In the genomic region with DNA sequence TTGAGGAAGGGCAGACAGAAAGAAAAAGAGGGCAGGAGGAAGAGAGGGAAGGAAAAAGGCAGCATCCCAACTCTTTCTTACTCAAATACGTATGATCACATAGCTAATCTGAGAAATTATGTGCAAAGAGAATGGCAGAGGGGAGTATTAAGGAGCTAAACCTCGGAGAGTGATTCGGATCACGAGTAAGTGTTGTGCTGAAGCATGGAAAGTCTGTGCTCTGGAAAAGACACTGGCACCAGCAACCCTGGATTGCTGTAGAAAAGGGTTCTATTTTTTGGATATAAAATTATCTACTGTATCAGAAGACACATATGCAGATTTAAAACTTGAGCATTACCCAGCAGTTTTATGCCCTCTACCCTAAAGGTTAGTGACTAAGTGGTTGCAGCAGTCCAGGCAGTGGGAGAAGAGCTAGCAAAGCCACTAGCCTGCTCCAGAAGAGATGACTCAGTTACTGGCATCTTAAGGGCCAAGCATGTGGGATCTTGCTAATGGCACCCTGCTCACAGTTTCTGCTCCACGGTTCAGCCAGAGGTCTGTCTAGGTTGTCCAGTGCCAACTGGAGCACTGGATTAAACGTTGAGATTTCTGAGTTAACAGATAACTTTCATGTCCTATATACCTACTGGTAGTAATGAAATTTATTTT, we compare ENCODE assay signal across 10 cellular contexts.
DNase-seq lines count a peak whose midpoint lies in the region; ATAC-seq lines count a peak whose summit lies in the region.
"Had no signal": no experiment of that assay in that cellular context is flagged by ENCODE, and none has a peak within 500 bp of the region (broad histone marks: within the 10 kb centered on the region; RNA-seq: fewer than 3 reads in every experiment).

No MANE protein-coding gene starts in this region.

- H3K4me1 ChIP-seq in ACC112 (ENCODE audit: control insufficient read depth, insufficient read depth, low read length, unreplicated experiment) (peaks cover 26% of the 10 kb centered on the region), HAP-1 (peaks cover 6% of the 10 kb centered on the region)

- H3K27ac ChIP-seq in ACC112 (ENCODE audit: low read depth, low read length), result peak overlapping the region; percentile 32
- H3K27ac ChIP-seq in substantia nigra (ENCODE audit: low read depth, low read length, poor library complexity, severe bottlenecking), result no peak overlapping the region

- peaks cover 24% of the 10 kb centered on the region for H3K36me3 ChIP-seq in ACC112 (ENCODE audit: insufficient read depth, low read length)
- no peaks in the 10 kb centered on the region; the same call in 1 of the 2 replicates for H3K36me3 ChIP-seq in HAP-1 (replicated peaks)

- no peaks in the 10 kb centered on the region for H3K9me3 ChIP-seq in HAP-1

- H3K79me2 ChIP-seq in ACC112 (ENCODE audit: control insufficient read depth, insufficient read depth, low read length, unreplicated experiment), result no peaks in the 10 kb centered on the region

- H3K27me3 ChIP-seq in ACC112 (ENCODE audit: insufficient read depth, low read length) (no peaks in the 10 kb centered on the region), HAP-1 (ENCODE audit: low read depth) (no peaks in the 10 kb centered on the region)

- H3K4me3 ChIP-seq in ACC112 (ENCODE audit: low read depth, low read length) (no peak overlapping the region), HAP-1 (no peak overlapping the region)

- no peak for ATAC-seq in HG03354 (IDR thresholded peaks at IDR 0.05; ENCODE audit: poor library complexity, severe bottlenecking, unreplicated experiment)
- ATAC-seq: natural killer cell treated with Interleukin-12 subunit alpha and Interleukin-12 subunit beta and Interleukin-15 and Interleukin-18, amount 100 ng/mL, for 72 hours had no signal

- H2AFZ ChIP-seq in ACC112 (ENCODE audit: low read length, unreplicated experiment), result peak overlapping the region; percentile 31

- in situ Hi-C loops in HAP-1 (cut with MboI; ENCODE audit: low sequenced_read_pairs), result no loop called here

- peak; percentile 62 for DNase-seq in HS-27A (ENCODE audit: low read depth)
- DNase-seq in brain pericyte (ENCODE audit: low read depth, low spot score), result peak; percentile 20
- DNase-seq in kidney tubule cell (ENCODE audit: low spot score), result peak; percentile 70
- DNase-seq in activated T-cell treated with anti-CD3 and anti-CD28 coated beads, Interleukin-2, amount 50 U/mL, for 1 hour, result no peak
- DNase-seq in substantia nigra (lab: John Stamatoyannopoulos, UW), result no peak
- DNase-seq in HAP-1 (ENCODE audit: low spot score in 2 of 2), result no peak
- DNase-seq: activated gamma-delta T cell treated with Interleukin-2 at 50 U/mL for 16 hours had no signal

Comparison
In these comparisons a context has a peak if more than half of its experiments do, and no peak if none do; other contexts are left out.
1. DNase-seq: peak in HS-27A (single experiment), brain pericyte (single experiment) and kidney tubule cell (single experiment); none in activated T-cell treated with anti-CD3 and anti-CD28 coated beads, Interleukin-2, amount 50 U/mL, for 1 hour (single experiment), substantia nigra (0 of 49) and HAP-1 (0 of 2).